In genomic region chr17:2071024-2071385, GRCh38 we compare ENCODE assay signal across 8 cellular contexts. TPM values are rescaled to one million over a fixed set of nuclear protein-coding genes. Genes with fewer than 3 reads are reported as not detected.
DNase-seq lines count a peak whose midpoint lies in the region; ATAC-seq, FAIRE-seq and TF ChIP-seq lines count a peak whose summit lies in the region.
"Had no signal": no experiment of that assay in that cellular context is flagged by ENCODE, and none has a peak within 500 bp of the region (broad histone marks: within the 10 kb centered on the region; RNA-seq: fewer than 3 reads in every experiment).

No MANE protein-coding gene starts in this region.

- POLR2A ChIA-PET in AG04450 (lab: Yijun Ruan, JAX), result interaction anchor here (0.6 to 2.2 kb wide), 7 partner anchors 15 to 111 kb away, joined by 3 to 11 read pairs (median 7); no protein-coding TSS in a partner anchor

- CTCF ChIA-PET in AG04450 (lab: Charles Lee), result no interaction called here

- H3K27ac ChIP-seq in AG04450 (ENCODE audit: low read depth, low read length) (peak overlapping the region; percentile 87), RWPE2 (ENCODE audit: poor library complexity, severe bottlenecking) (peak overlapping the region; percentile 9), lower lobe of right lung (peak overlapping the region; percentile 86)

- ATAC-seq in RWPE2 (ENCODE audit: low read depth) (no peak), lower lobe of right lung (no peak), GM18909 (IDR thresholded peaks at IDR 0.05; ENCODE audit: poor library complexity, unreplicated experiment) (no peak), HG02852 (IDR thresholded peaks at IDR 0.05; ENCODE audit: unreplicated experiment) (no peak)

- no peak for FAIRE-seq in HTR-8/SVneo (lab: Jason Lieb, UNC)
- FAIRE-seq: colon had no signal

- intact Hi-C loops in lower lobe of right lung (cut with DNase I), result no loop called here

- H3K36me3 ChIP-seq in RWPE2 (ENCODE audit: low read depth), result peaks cover 5% of the 10 kb centered on the region; the same call in 1 of the 2 replicates
- peaks cover 13% of the 10 kb centered on the region for H3K36me3 ChIP-seq in lower lobe of right lung

- no peak for TF ChIP-seq CTCF in AG04450 (IDR thresholded peaks at IDR 0.05; ENCODE audit: low read depth, low read length)
- TF ChIP-seq CTCF in RWPE2 (IDR thresholded peaks at IDR 0.05; ENCODE audit: poor library complexity, severe bottlenecking), result no peak
- no peak for TF ChIP-seq CTCF in lower lobe of right lung (IDR thresholded peaks at IDR 0.05)

- H3K4me3 ChIP-seq in AG04450 (ENCODE audit: low read depth, low read length), result no peak overlapping the region
- no peak overlapping the region for H3K4me3 ChIP-seq in RWPE2 (ENCODE audit: severe bottlenecking)
- no peak overlapping the region for H3K4me3 ChIP-seq in lower lobe of right lung

- H3K9me3 ChIP-seq in AG04450 (ENCODE audit: control insufficient read depth, insufficient read depth, low read length) (no peaks in the 10 kb centered on the region; the same call in 1 of the 2 replicates), RWPE2 (ENCODE audit: severe bottlenecking) (no peaks in the 10 kb centered on the region), lower lobe of right lung (no peaks in the 10 kb centered on the region)

- DNase-seq in AG04450 (ENCODE audit: low read depth, low spot score) (no peak), RWPE2 (ENCODE audit: low spot score) (no peak), lower lobe of right lung (no peak), HTR-8/SVneo (ENCODE audit: insufficient read length, low spot score) (no peak)
- DNase-seq: COR-L47 had no signal

- H3K4me1 ChIP-seq in RWPE2 (ENCODE audit: insufficient read depth, poor library complexity, severe bottlenecking), result peaks cover 24% of the 10 kb centered on the region
- peaks cover 72% of the 10 kb centered on the region for H3K4me1 ChIP-seq in lower lobe of right lung

- H3K27me3 ChIP-seq in AG04450 (ENCODE audit: control insufficient read depth, insufficient read depth, low read length) (no peaks in the 10 kb centered on the region), RWPE2 (ENCODE audit: insufficient read depth, poor library complexity, severe bottlenecking) (no peaks in the 10 kb centered on the region), lower lobe of right lung (ENCODE audit: low read depth) (no peaks in the 10 kb centered on the region)

RNA-seq across cellular contexts. Expression of gene HIC1, which starts 16.1 kb away (rescaled TPM):
- polyA plus RNA-seq in AG04450 (2011; rRNA removed), result 12.7 and 14.4 TPM in 2 replicates
- 13.7 and 15.8 TPM in 2 replicates for polyA minus RNA-seq in AG04450 (2011; rRNA and poly(A)+ RNA removed)
- total RNA-seq in lower lobe of right lung, result 20.6 TPM

RNA-seq across cellular contexts. Expression of gene OVCA2, which starts 29.2 kb away (rescaled TPM):
- polyA plus RNA-seq in AG04450 (2011; rRNA removed), result 38.0 and 45.0 TPM in 2 replicates
- 16.8 and 18.1 TPM in 2 replicates for polyA minus RNA-seq in AG04450 (2011; rRNA and poly(A)+ RNA removed)
- total RNA-seq in lower lobe of right lung, result 20.3 TPM

RNA-seq across cellular contexts. Expression of gene DPH1, which starts 41.1 kb away (rescaled TPM):
- 25.3 and 29.9 TPM in 2 replicates for polyA plus RNA-seq in AG04450 (2011; rRNA removed)
- 27.5 and 45.4 TPM in 2 replicates for polyA minus RNA-seq in AG04450 (2011; rRNA and poly(A)+ RNA removed)
- 38.0 TPM for total RNA-seq in lower lobe of right lung

RNA-seq across cellular contexts. Expression of gene RTN4RL1, which starts 45.9 kb away (rescaled TPM):
- polyA plus RNA-seq in AG04450 (2011; rRNA removed), result 0.02 and 0.04 TPM in 2 replicates
- polyA minus RNA-seq in AG04450 (2011; rRNA and poly(A)+ RNA removed), result not detected in 2 replicates
- 5.8 TPM for total RNA-seq in lower lobe of right lung

Comparison
In these comparisons a context has a peak if more than half of its experiments do, and no peak if none do; other contexts are left out.
1. H3K27ac ChIP-seq: peak in every context shown above with its lines; median percentile 87 in AG04450; 86 in lower lobe of right lung; 9 in RWPE2.